In genomic region chr3:81888822-81889557, GRCh38 we compare ENCODE assay signal across 13 cellular contexts.
DNase-seq lines count a peak whose midpoint lies in the region; ATAC-seq and TF ChIP-seq lines count a peak whose summit lies in the region.
"Had no signal": no experiment of that assay in that cellular context is flagged by ENCODE, and none has a peak within 500 bp of the region (broad histone marks: within the 10 kb centered on the region; RNA-seq: fewer than 3 reads in every experiment).

No MANE protein-coding gene starts in this region.

- H3K4me2 ChIP-seq in GM23338 (no peak overlapping the region), skeletal muscle satellite cell (ENCODE audit: low read length) (peak overlapping the region; percentile 20)
- H3K4me2 ChIP-seq: BLaER1, KMS-11 had no signal

- H3K36me3 Mint-ChIP-seq in GM23338 (ENCODE audit: low read depth), result no peaks in the 10 kb centered on the region
- no peaks in the 10 kb centered on the region for H3K36me3 Mint-ChIP-seq in brain
- H3K36me3 Mint-ChIP-seq in mesothelial cell of epicardium, result no peaks in the 10 kb centered on the region

- 70 to 82% (median 82%) methylated on average over 7 of the region's 7 CpGs for WGBS in spleen, 5 donors

- TF ChIP-seq POLR2A in spleen (IDR thresholded peaks at IDR 0.05), result no peak

- no peaks in the 10 kb centered on the region for H3K9me3 ChIP-seq in skeletal muscle satellite cell (replicated peaks; ENCODE audit: low read length)
- H3K9me3 ChIP-seq in spleen, result no peaks in the 10 kb centered on the region
- H3K9me3 ChIP-seq: BLaER1 had no signal

- H3K27me3 Mint-ChIP-seq in GM23338 (ENCODE audit: insufficient read depth, low read depth, poor library complexity) (no peaks in the 10 kb centered on the region), brain (no peaks in the 10 kb centered on the region), mesothelial cell of epicardium (ENCODE audit: low read depth) (no peaks in the 10 kb centered on the region)

- no peak overlapping the region for H3K4me3 ChIP-seq in GM23338
- no peak overlapping the region for H3K4me3 ChIP-seq in skeletal muscle satellite cell (ENCODE audit: low read length)
- no peak overlapping the region for H3K4me3 ChIP-seq in spleen
- H3K4me3 ChIP-seq: BLaER1 had no signal

- H3F3A ChIP-seq in GM23338 (replicated peaks; ENCODE audit: low read depth), result no peaks in the 10 kb centered on the region

- H3K9me3 Mint-ChIP-seq in GM23338 (no peaks in the 10 kb centered on the region), brain (peaks cover 0 to 4% (median 0%) of the 10 kb centered on the region in 5 experiments), mesothelial cell of epicardium (no peaks in the 10 kb centered on the region)

- H3K9me2 ChIP-seq in GM23338 (ENCODE audit: insufficient read depth), result peaks cover 5% of the 10 kb centered on the region; the same call in 1 of the 2 replicates

- peaks cover 3% of the 10 kb centered on the region; the same call in 1 of the 2 replicates for H3K4me1 ChIP-seq in GM23338 (ENCODE audit: insufficient read depth)
- peaks cover 6% of the 10 kb centered on the region for H3K4me1 ChIP-seq in skeletal muscle satellite cell (ENCODE audit: control insufficient read depth, insufficient read depth, low read length)
- H3K4me1 ChIP-seq in spleen, result no peaks in the 10 kb centered on the region
- H3K4me1 ChIP-seq: BLaER1 had no signal

- H3K4me3 Mint-ChIP-seq in GM23338 (no peak overlapping the region), brain (peak overlapping the region in 2 of 5 experiments; percentile 13 to 53), mesothelial cell of epicardium (no peak overlapping the region)

- intact Hi-C loops in spleen (cut with DNase I; ENCODE audit: low total_unique reads), result no loop called here

- H3K9ac ChIP-seq in skeletal muscle satellite cell (ENCODE audit: low read depth, low read length), result no peak overlapping the region
- H3K9ac ChIP-seq: BLaER1, KMS-11 had no signal

- H3K27me3 ChIP-seq in GM23338 (ENCODE audit: insufficient read depth), result no peaks in the 10 kb centered on the region
- H3K27me3 ChIP-seq in skeletal muscle satellite cell (ENCODE audit: control insufficient read depth, insufficient read depth, low read length), result no peaks in the 10 kb centered on the region
- no peaks in the 10 kb centered on the region for H3K27me3 ChIP-seq in spleen (replicated peaks in 1 of 7)
- H3K27me3 ChIP-seq: BLaER1 had no signal

- H3K27ac ChIP-seq in GM23338 (ENCODE audit: low read depth) (no peak overlapping the region), spleen (no peak overlapping the region)
- H3K27ac ChIP-seq: BLaER1, KMS-11 had no signal

- no peaks in the 10 kb centered on the region for H4K20me1 ChIP-seq in GM23338 (replicated peaks; ENCODE audit: insufficient read depth)
- H4K20me1 ChIP-seq: BLaER1 had no signal

- H3K4me1 Mint-ChIP-seq in GM23338 (peaks cover 11% of the 10 kb centered on the region), brain (peaks cover 32% of the 10 kb centered on the region), mesothelial cell of epicardium (peaks cover 6% of the 10 kb centered on the region)

- no peak for DNase-seq in GM23338 (ENCODE audit: low spot score)
- DNase-seq in mesothelial cell of epicardium (ENCODE audit: low spot score in 2 of 2, unreplicated experiment in 2 of 2), result no peak
- DNase-seq in SIG-M5 (lab: John Stamatoyannopoulos, UW), result no peak
- DNase-seq in spleen, result no peak
- DNase-seq in NCI-H2029 (lab: John Stamatoyannopoulos, UW), result no peak
- DNase-seq: NCI-H1417, NCI-H2107, NCI-H345, NCI-H69 had no signal

- peak overlapping the region; percentile 30; the same call in 1 of the 2 replicates for H2AFZ ChIP-seq in GM23338

- 0 out of 2 replicates have a peak overlapping the region, but pooled peaks have one; percentile 7 for H3K27ac Mint-ChIP-seq in GM23338
- peak overlapping the region in 3 of 5 experiments; percentile 53 to 92 (median 78) for H3K27ac Mint-ChIP-seq in brain
- peak overlapping the region; percentile 55 for H3K27ac Mint-ChIP-seq in mesothelial cell of epicardium

- H3K36me3 ChIP-seq in GM23338 (ENCODE audit: insufficient read depth) (no peaks in the 10 kb centered on the region), skeletal muscle satellite cell (ENCODE audit: insufficient read depth, low read length) (no peaks in the 10 kb centered on the region), spleen (no peaks in the 10 kb centered on the region)
- H3K36me3 ChIP-seq: BLaER1 had no signal

- no peak for TF ChIP-seq CTCF in GM23338 (conservative IDR thresholded peaks at IDR 0.05; ENCODE audit: low read depth in 2 of 2)
- TF ChIP-seq CTCF in brain (conservative IDR thresholded peaks at IDR 0.05), result no peak
- no peak for TF ChIP-seq CTCF in mesothelial cell of epicardium (IDR thresholded peaks at IDR 0.05; ENCODE audit: unreplicated experiment)
- TF ChIP-seq CTCF in spleen (IDR thresholded peaks at IDR 0.05 in 8 of 11, conservative IDR thresholded peaks at IDR 0.05 in 3 of 11), result no peak

- ATAC-seq in GM23338, result no peak

- no peaks in the 10 kb centered on the region for H3K79me2 ChIP-seq in GM23338 (replicated peaks; ENCODE audit: insufficient read depth)

TF ChIP-seq in GM23338, 12 proteins besides CTCF, POLR2A, EP300 and RAD21:
- TF ChIP-seq, protein P1, sequence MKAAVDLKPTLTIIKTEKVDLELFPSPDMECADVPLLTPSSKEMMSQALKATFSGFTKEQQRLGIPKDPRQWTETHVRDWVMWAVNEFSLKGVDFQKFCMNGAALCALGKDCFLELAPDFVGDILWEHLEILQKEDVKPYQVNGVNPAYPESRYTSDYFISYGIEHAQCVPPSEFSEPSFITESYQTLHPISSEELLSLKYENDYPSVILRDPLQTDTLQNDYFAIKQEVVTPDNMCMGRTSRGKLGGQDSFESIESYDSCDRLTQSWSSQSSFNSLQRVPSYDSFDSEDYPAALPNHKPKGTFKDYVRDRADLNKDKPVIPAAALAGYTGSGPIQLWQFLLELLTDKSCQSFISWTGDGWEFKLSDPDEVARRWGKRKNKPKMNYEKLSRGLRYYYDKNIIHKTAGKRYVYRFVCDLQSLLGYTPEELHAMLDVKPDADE (IDR thresholded peaks at IDR 0.05), result no peak
- TF ChIP-seq NANOG (IDR thresholded peaks at IDR 0.05; ENCODE audit: borderline replicate concordance) (no peak), STAT1 (IDR thresholded peaks at IDR 0.05; ENCODE audit: unreplicated experiment) (no peak)
- TF ChIP-seq, protein P2, sequence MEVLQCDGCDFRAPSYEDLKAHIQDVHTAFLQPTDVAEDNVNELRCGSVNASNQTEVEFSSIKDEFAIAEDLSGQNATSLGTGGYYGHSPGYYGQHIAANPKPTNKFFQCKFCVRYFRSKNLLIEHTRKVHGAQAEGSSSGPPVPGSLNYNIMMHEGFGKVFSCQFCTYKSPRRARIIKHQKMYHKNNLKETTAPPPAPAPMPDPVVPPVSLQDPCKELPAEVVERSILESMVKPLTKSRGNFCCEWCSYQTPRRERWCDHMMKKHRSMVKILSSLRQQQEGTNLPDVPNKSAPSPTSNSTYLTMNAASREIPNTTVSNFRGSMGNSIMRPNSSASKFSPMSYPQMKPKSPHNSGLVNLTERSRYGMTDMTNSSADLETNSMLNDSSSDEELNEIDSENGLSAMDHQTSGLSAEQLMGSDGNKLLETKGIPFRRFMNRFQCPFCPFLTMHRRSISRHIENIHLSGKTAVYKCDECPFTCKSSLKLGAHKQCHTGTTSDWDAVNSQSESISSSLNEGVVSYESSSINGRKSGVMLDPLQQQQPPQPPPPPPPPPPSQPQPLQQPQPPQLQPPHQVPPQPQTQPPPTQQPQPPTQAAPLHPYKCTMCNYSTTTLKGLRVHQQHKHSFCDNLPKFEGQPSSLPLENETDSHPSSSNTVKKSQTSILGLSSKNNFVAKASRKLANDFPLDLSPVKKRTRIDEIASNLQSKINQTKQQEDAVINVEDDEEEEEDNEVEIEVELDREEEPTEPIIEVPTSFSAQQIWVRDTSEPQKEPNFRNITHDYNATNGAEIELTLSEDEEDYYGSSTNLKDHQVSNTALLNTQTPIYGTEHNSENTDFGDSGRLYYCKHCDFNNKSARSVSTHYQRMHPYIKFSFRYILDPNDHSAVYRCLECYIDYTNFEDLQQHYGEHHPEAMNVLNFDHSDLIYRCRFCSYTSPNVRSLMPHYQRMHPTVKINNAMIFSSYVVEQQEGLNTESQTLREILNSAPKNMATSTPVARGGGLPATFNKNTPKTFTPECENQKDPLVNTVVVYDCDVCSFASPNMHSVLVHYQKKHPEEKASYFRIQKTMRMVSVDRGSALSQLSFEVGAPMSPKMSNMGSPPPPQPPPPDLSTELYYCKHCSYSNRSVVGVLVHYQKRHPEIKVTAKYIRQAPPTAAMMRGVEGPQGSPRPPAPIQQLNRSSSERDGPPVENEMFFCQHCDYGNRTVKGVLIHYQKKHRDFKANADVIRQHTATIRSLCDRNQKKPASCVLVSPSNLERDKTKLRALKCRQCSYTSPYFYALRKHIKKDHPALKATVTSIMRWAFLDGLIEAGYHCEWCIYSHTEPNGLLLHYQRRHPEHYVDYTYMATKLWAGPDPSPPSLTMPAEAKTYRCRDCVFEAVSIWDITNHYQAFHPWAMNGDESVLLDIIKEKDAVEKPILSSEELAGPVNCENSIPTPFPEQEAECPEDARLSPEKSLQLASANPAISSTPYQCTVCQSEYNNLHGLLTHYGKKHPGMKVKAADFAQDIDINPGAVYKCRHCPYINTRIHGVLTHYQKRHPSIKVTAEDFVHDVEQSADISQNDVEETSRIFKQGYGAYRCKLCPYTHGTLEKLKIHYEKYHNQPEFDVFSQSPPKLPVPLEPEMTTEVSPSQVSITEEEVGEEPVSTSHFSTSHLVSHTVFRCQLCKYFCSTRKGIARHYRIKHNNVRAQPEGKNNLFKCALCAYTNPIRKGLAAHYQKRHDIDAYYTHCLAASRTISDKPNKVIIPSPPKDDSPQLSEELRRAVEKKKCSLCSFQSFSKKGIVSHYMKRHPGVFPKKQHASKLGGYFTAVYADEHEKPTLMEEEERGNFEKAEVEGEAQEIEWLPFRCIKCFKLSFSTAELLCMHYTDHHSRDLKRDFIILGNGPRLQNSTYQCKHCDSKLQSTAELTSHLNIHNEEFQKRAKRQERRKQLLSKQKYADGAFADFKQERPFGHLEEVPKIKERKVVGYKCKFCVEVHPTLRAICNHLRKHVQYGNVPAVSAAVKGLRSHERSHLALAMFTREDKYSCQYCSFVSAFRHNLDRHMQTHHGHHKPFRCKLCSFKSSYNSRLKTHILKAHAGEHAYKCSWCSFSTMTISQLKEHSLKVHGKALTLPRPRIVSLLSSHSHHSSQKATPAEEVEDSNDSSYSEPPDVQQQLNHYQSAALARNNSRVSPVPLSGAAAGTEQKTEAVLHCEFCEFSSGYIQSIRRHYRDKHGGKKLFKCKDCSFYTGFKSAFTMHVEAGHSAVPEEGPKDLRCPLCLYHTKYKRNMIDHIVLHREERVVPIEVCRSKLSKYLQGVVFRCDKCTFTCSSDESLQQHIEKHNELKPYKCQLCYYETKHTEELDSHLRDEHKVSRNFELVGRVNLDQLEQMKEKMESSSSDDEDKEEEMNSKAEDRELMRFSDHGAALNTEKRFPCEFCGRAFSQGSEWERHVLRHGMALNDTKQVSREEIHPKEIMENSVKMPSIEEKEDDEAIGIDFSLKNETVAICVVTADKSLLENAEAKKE (CRISPR knock-in tag; IDR thresholded peaks at IDR 0.05), result no peak

Comparison
In these comparisons a context has a peak if more than half of its experiments do, and no peak if none do; other contexts are left out.
1. H3K27ac Mint-ChIP-seq: peak in every context shown above with its lines; median percentile 78 in brain; 55 in mesothelial cell of epicardium; 7 in GM23338.